Comparison of ENCODE assay signal across 20 cellular contexts in genomic region chr22:50361688-50362087, GRCh38. TPM values are rescaled to one million over a fixed set of nuclear protein-coding genes. Genes with fewer than 3 reads are reported as not detected.
DNase-seq lines count a peak whose midpoint lies in the region; ATAC-seq, FAIRE-seq and TF ChIP-seq lines count a peak whose summit lies in the region.
"Had no signal": no experiment of that assay in that cellular context is flagged by ENCODE, and none has a peak within 500 bp of the region (broad histone marks: within the 10 kb centered on the region; RNA-seq: fewer than 3 reads in every experiment).

No MANE protein-coding gene starts in this region.

- H3K36me3 Mint-ChIP-seq in activated CD4-positive, alpha-beta T cell treated with anti-CD3 and anti-CD28 coated beads, Interleukin-2, amount 10 ng/mL, durations not matched to agents 24 days and 14 days (ENCODE audit: low read depth), result peaks cover 35% of the 10 kb centered on the region
- peaks cover 24% of the 10 kb centered on the region for H3K36me3 Mint-ChIP-seq in T-helper 2 cell treated with Interferon-gamma antibody and Interleukin-4, amounts not matched to agents 5 μg/mL and 100 μg/mL, for 36 hours (ENCODE audit: low read depth)

- no TSS peak for BruUV-seq in GM12878 (replicated peaks; lab: Mats Ljungman, UMichigan)

- H3K27ac Mint-ChIP-seq in activated CD4-positive, alpha-beta T cell treated with anti-CD3 and anti-CD28 coated beads, Interleukin-2, amount 10 ng/mL, durations not matched to agents 24 days and 14 days, result peak overlapping the region; percentile 63
- H3K27ac Mint-ChIP-seq in T-helper 2 cell treated with Interferon-gamma antibody and Interleukin-4, amounts not matched to agents 5 μg/mL and 100 μg/mL, for 36 hours, result peak overlapping the region; percentile 70

- H4K20me1 ChIP-seq in GM12878 (ENCODE audit: control insufficient read depth, insufficient read depth), result no peaks in the 10 kb centered on the region; the same call in none of the 2 replicates

- no peak for TF ChIP-seq POLR2A in GM12878 (IDR thresholded peaks at IDR 0.05; ENCODE audit: low read depth, low read length)

- H3K4me3 ChIP-seq in GM12878, result no peak overlapping the region
- no peak overlapping the region for H3K4me3 ChIP-seq in small intestine (ENCODE audit: low read depth in 1 of 2, low read length in 2 of 2)
- H3K4me3 ChIP-seq: BLaER1 treated with 17β-estradiol and CSF1 and Interleukin-3, amounts not matched to agents 10 nM and 100 nM; gastroesophageal sphincter; transverse colon had no signal

- no peak overlapping the region for H3K4me3 Mint-ChIP-seq in activated CD4-positive, alpha-beta T cell treated with anti-CD3 and anti-CD28 coated beads, Interleukin-2, amount 10 ng/mL, durations not matched to agents 24 days and 14 days
- H3K4me3 Mint-ChIP-seq in T-helper 2 cell treated with Interferon-gamma antibody and Interleukin-4, amounts not matched to agents 5 μg/mL and 100 μg/mL, for 36 hours, result no peak overlapping the region

- no peak overlapping the region for H3K9ac ChIP-seq in GM12878 (ENCODE audit: control insufficient read depth, insufficient read depth, low read length)

- RAD21 ChIA-PET in GM12878 (lab: Charles Lee; ENCODE audit: unreplicated experiment), result no interaction called here

- no peak for TF ChIP-seq CTCF in GM12878 (IDR thresholded peaks at IDR 0.05 in 2 of 3, conservative IDR thresholded peaks at IDR 0.05 in 1 of 3; ENCODE audit: control insufficient read depth in 2 of 3, extremely low read depth in 1 of 3, insufficient read depth in 1 of 3, low read depth in 3 of 3, low read length in 3 of 3)

- in situ Hi-C loops in GM12878 (cut with MboI), result no loop called here

- intact Hi-C loops in activated CD4-positive, alpha-beta T cell treated with anti-CD3 and anti-CD28 coated beads, Interleukin-2, amount 10 ng/mL, durations not matched to agents 24 days and 14 days (cut with micrococcal nuclease), result no loop called here
- intact Hi-C loops in GM12878 (cut with micrococcal nuclease; ENCODE audit: unreplicated experiment), result no loop called here

- TF ChIP-seq EP300 in GM12878 (IDR thresholded peaks at IDR 0.05; ENCODE audit: borderline replicate concordance in 1 of 2, control insufficient read depth in 1 of 2, low read depth in 2 of 2, low read length in 2 of 2), result no peak

- SMC1A ChIA-PET in GM12878 (lab: Charles Lee; ENCODE audit: uncharacterized antibody, unreplicated experiment), result no interaction called here

- no peak for ATAC-seq in GM12878
- no peak for ATAC-seq in HG03139 (IDR thresholded peaks at IDR 0.05; ENCODE audit: unreplicated experiment)
- no peak for ATAC-seq in GM18511 (IDR thresholded peaks at IDR 0.05; ENCODE audit: unreplicated experiment)
- ATAC-seq: gastroesophageal sphincter, SK-N-SH treated with all-trans-retinoic acid at 6 μM for 48 hours had no signal

- H3K4me1 ChIP-seq in GM12878 (ENCODE audit: control insufficient read depth, insufficient read depth, low read length) (no peaks in the 10 kb centered on the region), small intestine (ENCODE audit: control insufficient read depth in 2 of 2, insufficient read depth in 1 of 2, low read depth in 1 of 2, low read length in 1 of 2) (peaks cover 0 to 1% of the 10 kb centered on the region in 2 donors)

- H3K36me3 ChIP-seq in GM12878 (ENCODE audit: control insufficient read depth in 2 of 2, insufficient read depth in 2 of 2, low read length in 1 of 2), result peaks cover 2 to 7% of the 10 kb centered on the region in 2 experiments; a peak in 3 of 4 replicates
- no peaks in the 10 kb centered on the region for H3K36me3 ChIP-seq in small intestine (ENCODE audit: control insufficient read depth in 2 of 2, insufficient read depth in 2 of 2, low read length in 2 of 2)

- H3K9me3 ChIP-seq in GM12878 (replicated peaks; ENCODE audit: control insufficient read depth, insufficient read depth, low read length), result no peaks in the 10 kb centered on the region
- no peaks in the 10 kb centered on the region for H3K9me3 ChIP-seq in small intestine (ENCODE audit: control insufficient read depth, low read depth)
- H3K9me3 ChIP-seq: BLaER1 treated with 17β-estradiol and CSF1 and Interleukin-3, amounts not matched to agents 10 nM and 100 nM; gastroesophageal sphincter; transverse colon had no signal

- CTCF ChIA-PET in GM12878 (lab: Yijun Ruan, JAX), result interaction anchor here (1.1 to 2.5 kb wide), 2 partner anchors 20 to 123 kb away, joined by 3 to 9 read pairs; no protein-coding TSS in a partner anchor

- no peaks in the 10 kb centered on the region for H3K27me3 Mint-ChIP-seq in activated CD4-positive, alpha-beta T cell treated with anti-CD3 and anti-CD28 coated beads, Interleukin-2, amount 10 ng/mL, durations not matched to agents 24 days and 14 days
- no peaks in the 10 kb centered on the region for H3K27me3 Mint-ChIP-seq in T-helper 2 cell treated with Interferon-gamma antibody and Interleukin-4, amounts not matched to agents 5 μg/mL and 100 μg/mL, for 36 hours (ENCODE audit: low read depth)

- no peak overlapping the region for H3K27ac ChIP-seq in GM12878 (ENCODE audit: control insufficient read depth, insufficient read depth)
- H3K27ac ChIP-seq in small intestine (ENCODE audit: low read depth in 1 of 2, low read length in 1 of 2), result peak overlapping the region; percentile 26 to 49
- H3K27ac ChIP-seq: BLaER1 treated with 17β-estradiol and CSF1 and Interleukin-3, amounts not matched to agents 10 nM and 100 nM; gastroesophageal sphincter had no signal

- WGBS in GM12878 (ENCODE audit: insufficient coverage, insufficient replicate concordance, low lambda C conversion rate, missing lambda C conversion rate), result 3% methylated on average over 5 of the region's 5 CpGs
- WGBS in small intestine, 3 donors, result 80 to 89% (median 81%) methylated on average over 5 of the region's 5 CpGs

- POLR2A ChIA-PET in GM12878 (lab: Charles Lee), result no interaction called here

- TF ChIP-seq RAD21 in GM12878 (IDR thresholded peaks at IDR 0.05; ENCODE audit: insufficient read depth, low read depth, low read length), result no peak

- peaks cover 31% of the 10 kb centered on the region for H3K4me1 Mint-ChIP-seq in activated CD4-positive, alpha-beta T cell treated with anti-CD3 and anti-CD28 coated beads, Interleukin-2, amount 10 ng/mL, durations not matched to agents 24 days and 14 days
- peaks cover 27% of the 10 kb centered on the region for H3K4me1 Mint-ChIP-seq in T-helper 2 cell treated with Interferon-gamma antibody and Interleukin-4, amounts not matched to agents 5 μg/mL and 100 μg/mL, for 36 hours (ENCODE audit: low read depth)

- H2AFZ ChIP-seq in GM12878 (ENCODE audit: control insufficient read depth, low read depth, low read length), result no peak overlapping the region

- FAIRE-seq in GM12878 (lab: Jason Lieb, UNC) (no peak), small intestine (lab: Jason Lieb, UNC) (no peak)
- FAIRE-seq: A204.1, RCC 7860 had no signal

- peaks cover 17% of the 10 kb centered on the region for H3K79me2 ChIP-seq in GM12878 (ENCODE audit: control insufficient read depth, insufficient read depth, low read length)

- H3K4me2 ChIP-seq in GM12878 (ENCODE audit: control insufficient read depth, insufficient read depth), result no peak overlapping the region

- H3K9me3 Mint-ChIP-seq in activated CD4-positive, alpha-beta T cell treated with anti-CD3 and anti-CD28 coated beads, Interleukin-2, amount 10 ng/mL, durations not matched to agents 24 days and 14 days, result no peaks in the 10 kb centered on the region
- H3K9me3 Mint-ChIP-seq in T-helper 2 cell treated with Interferon-gamma antibody and Interleukin-4, amounts not matched to agents 5 μg/mL and 100 μg/mL, for 36 hours, result no peaks in the 10 kb centered on the region

- DNase-seq in activated CD4-positive, alpha-beta T cell treated with anti-CD3 and anti-CD28 coated beads, Interleukin-2, amount 10 ng/mL, durations not matched to agents 24 days and 14 days, result no peak
- DNase-seq in activated CD4-positive, alpha-beta T cell treated with anti-CD3 and anti-CD28 coated beads, Interleukin-2, amount 50 U/mL, for 48 hours, result no peak
- DNase-seq in T-helper 2 cell treated with Interferon-gamma antibody and Interleukin-4, amounts not matched to agents 5 μg/mL and 100 μg/mL, for 36 hours (ENCODE audit: low spot score), result no peak
- DNase-seq in GM12878 (ENCODE audit: low read depth, low spot score), result no peak
- no peak for DNase-seq in small intestine
- DNase-seq in A172 (ENCODE audit: low spot score), result no peak
- DNase-seq: activated naive CD4-positive, alpha-beta T cell treated with anti-CD3 and anti-CD28 coated beads, Interleukin-2, amount 50 U/mL, for 16 hours; DMS153; midbrain; NCI-H187; NCI-H446; stimulated activated CD4-positive, alpha-beta T cell treated with anti-CD3 and anti-CD28 coated beads, Interleukin-12 subunit alpha, Interleukin-12 subunit beta, amount 100 ng/mL, for 4 hours; transverse colon had no signal

- H3K27me3 ChIP-seq in GM12878 (replicated peaks in 1 of 2; ENCODE audit: control insufficient read depth in 2 of 2, insufficient read depth in 2 of 2, low read length in 1 of 2), result no peaks in the 10 kb centered on the region
- no peaks in the 10 kb centered on the region for H3K27me3 ChIP-seq in small intestine (ENCODE audit: control insufficient read depth in 2 of 2, insufficient read depth in 2 of 2, low read length in 2 of 2)
- H3K27me3 ChIP-seq: BLaER1 treated with 17β-estradiol and CSF1 and Interleukin-3, amounts not matched to agents 10 nM and 100 nM; gastroesophageal sphincter; transverse colon had no signal

RNA-seq across cellular contexts. Expression of gene PPP6R2, which starts 18.6 kb away (rescaled TPM):
- 44.0 and 44.1 TPM in 2 replicates for total RNA-seq in activated CD4-positive, alpha-beta T cell treated with anti-CD3 and anti-CD28 coated beads, Interleukin-2, amount 10 ng/mL, durations not matched to agents 24 days and 14 days
- total RNA-seq in GM12878 (2013; cell fraction: nucleolus; rRNA removed), result 44.6 and 52.6 TPM in 2 replicates
- total RNA-seq in GM12878 (2014; rRNA removed), result 47.0 and 52.6 TPM in 2 replicates
- 22.0 and 24.2 TPM in 2 replicates for total RNA-seq in GM12878 (2014; rRNA removed; fragmentation: Illumina TruSeq; extraction: Trizol)
- total RNA-seq in GM12878 (2021), result 49.4 and 49.7 TPM in 2 replicates
- 11.0 TPM for polyA plus RNA-seq in GM12878 (2011; ENCODE audit: low read depth)
- polyA plus RNA-seq in GM12878 (2011; rRNA removed), result 13.4 and 22.9 TPM in 2 replicates
- 23.8 and 35.3 TPM in 2 replicates for polyA plus RNA-seq in GM12878 (2011; cell fraction: cytosol; rRNA removed)
- 130 and 174 TPM in 2 replicates for polyA plus RNA-seq in GM12878 (2011; cell fraction: nucleus; rRNA removed)
- 23.1 and 25.0 TPM in 2 replicates for polyA plus RNA-seq in GM12878 (2012)
- polyA plus RNA-seq in GM12878 (2014; fragmentation: Illumina TruSeq; extraction: Trizol), result 5.1 and 17.6 TPM in 2 replicates
- polyA plus RNA-seq in GM12878 (2014; fragmentation: Nextera tagmentation; extraction: Ambion mirVana), result 1 to 10 TPM in 1 of 2 experiments, under 1 TPM in 1; 0.29 to 1.6 TPM
- polyA plus RNA-seq in GM12878 (2014; rRNA removed), result 47.8 and 55.8 TPM in 2 replicates
- polyA plus RNA-seq in GM12878 (2016; fragmentation: Nextera tagmentation; extraction: Ambion mirVana), result 10 to 100 TPM; 26.5 to 26.8 TPM
- polyA minus RNA-seq in GM12878 (2011; rRNA and poly(A)+ RNA removed), result 22.2 and 35.9 TPM in 2 replicates
- 10.4 and 12.7 TPM in 2 replicates for polyA minus RNA-seq in GM12878 (2011; cell fraction: cytosol; rRNA and poly(A)+ RNA removed)
- 21.9 and 35.7 TPM in 2 replicates for polyA minus RNA-seq in GM12878 (2011; cell fraction: nucleus; rRNA and poly(A)+ RNA removed)
- 10 to 100 TPM; 28.6 to 41.2 (median 38.2) TPM for polyA plus RNA-seq in small intestine
- 28.0 and 36.6 TPM in 2 replicates for total RNA-seq in A172 (2014; rRNA removed; shearing (Covaris generic))

RNA-seq across cellular contexts. Expression of gene DENND6B, which starts 34.9 kb away (rescaled TPM):
- 1.4 and 2.2 TPM in 2 replicates for total RNA-seq in activated CD4-positive, alpha-beta T cell treated with anti-CD3 and anti-CD28 coated beads, Interleukin-2, amount 10 ng/mL, durations not matched to agents 24 days and 14 days
- 8.0 and 8.7 TPM in 2 replicates for total RNA-seq in GM12878 (2013; cell fraction: nucleolus; rRNA removed)
- 8.3 and 9.1 TPM in 2 replicates for total RNA-seq in GM12878 (2014; rRNA removed)
- total RNA-seq in GM12878 (2014; rRNA removed; fragmentation: Illumina TruSeq; extraction: Trizol), result 3.2 and 3.6 TPM in 2 replicates
- 11.2 TPM in 2 replicates for total RNA-seq in GM12878 (2021)
- polyA plus RNA-seq in GM12878 (2011; ENCODE audit: low read depth), result 4.0 TPM
- polyA plus RNA-seq in GM12878 (2011; rRNA removed), result 1.6 and 2.9 TPM in 2 replicates
- polyA plus RNA-seq in GM12878 (2011; cell fraction: cytosol; rRNA removed), result 5.7 and 6.5 TPM in 2 replicates
- 19.6 and 20.1 TPM in 2 replicates for polyA plus RNA-seq in GM12878 (2011; cell fraction: nucleus; rRNA removed)
- polyA plus RNA-seq in GM12878 (2012), result 15.7 and 17.4 TPM in 2 replicates
- polyA plus RNA-seq in GM12878 (2014; fragmentation: Illumina TruSeq; extraction: Trizol), result 0.73 and 3.1 TPM in 2 replicates
- 1 to 10 TPM in 1 of 2 experiments, under 1 TPM in 1; 0.72 to 2.3 TPM for polyA plus RNA-seq in GM12878 (2014; fragmentation: Nextera tagmentation; extraction: Ambion mirVana)
- polyA plus RNA-seq in GM12878 (2014; rRNA removed), result 11.3 and 13.0 TPM in 2 replicates
- 10 to 100 TPM in 1 of 2 experiments, 1 to 10 TPM in 1; 8.9 to 10.3 TPM for polyA plus RNA-seq in GM12878 (2016; fragmentation: Nextera tagmentation; extraction: Ambion mirVana)
- polyA minus RNA-seq in GM12878 (2011; rRNA and poly(A)+ RNA removed), result 1.8 and 5.0 TPM in 2 replicates
- 2.1 TPM in 2 replicates for polyA minus RNA-seq in GM12878 (2011; cell fraction: cytosol; rRNA and poly(A)+ RNA removed)
- polyA minus RNA-seq in GM12878 (2011; cell fraction: nucleus; rRNA and poly(A)+ RNA removed), result 4.0 and 5.3 TPM in 2 replicates
- 1 to 10 TPM; 1.9 to 2.7 (median 2.2) TPM for polyA plus RNA-seq in small intestine
- 1.2 and 2.9 TPM in 2 replicates for total RNA-seq in A172 (2014; rRNA removed; shearing (Covaris generic))

RNA-seq across cellular contexts. Expression of gene PLXNB2, which starts 54.2 kb away (rescaled TPM):
- total RNA-seq in activated CD4-positive, alpha-beta T cell treated with anti-CD3 and anti-CD28 coated beads, Interleukin-2, amount 10 ng/mL, durations not matched to agents 24 days and 14 days, result 9.0 and 9.5 TPM in 2 replicates
- total RNA-seq in GM12878 (2013; cell fraction: nucleolus; rRNA removed), result 180 and 204 TPM in 2 replicates
- total RNA-seq in GM12878 (2014; rRNA removed) (32.6 and 42.0 TPM in 2 replicates), GM12878 (2014; rRNA removed; fragmentation: Illumina TruSeq; extraction: Trizol) (19.8 and 21.8 TPM in 2 replicates), GM12878 (2021) (133 and 134 TPM in 2 replicates)
- 25.4 TPM for polyA plus RNA-seq in GM12878 (2011; ENCODE audit: low read depth)
- polyA plus RNA-seq in GM12878 (2011; rRNA removed) (19.9 and 41.8 TPM in 2 replicates), GM12878 (2014; fragmentation: Illumina TruSeq; extraction: Trizol) (6.3 and 23.5 TPM in 2 replicates), GM12878 (2014; fragmentation: Nextera tagmentation; extraction: Ambion mirVana) (1 to 10 TPM in 1 of 2 experiments, under 1 TPM in 1; 0.68 to 4.5 TPM), GM12878 (2014; rRNA removed) (65.4 and 84.9 TPM in 2 replicates), GM12878 (2016; fragmentation: Nextera tagmentation; extraction: Ambion mirVana) (10 to 100 TPM; 69.3 to 80.0 TPM), small intestine (100 to 1,000 TPM in 2 of 3 donors, 10 to 100 TPM in 1; 80.2 to 179 (median 110) TPM)
- polyA plus RNA-seq in GM12878 (2011; cell fraction: cytosol; rRNA removed), result 57.3 and 73.0 TPM in 2 replicates
- 319 and 335 TPM in 2 replicates for polyA plus RNA-seq in GM12878 (2011; cell fraction: nucleus; rRNA removed)
- 53.9 and 72.5 TPM in 2 replicates for polyA plus RNA-seq in GM12878 (2012)
- 52.2 and 84.0 TPM in 2 replicates for polyA minus RNA-seq in GM12878 (2011; rRNA and poly(A)+ RNA removed)
- 54.8 and 57.2 TPM in 2 replicates for polyA minus RNA-seq in GM12878 (2011; cell fraction: cytosol; rRNA and poly(A)+ RNA removed)
- 57.8 and 74.9 TPM in 2 replicates for polyA minus RNA-seq in GM12878 (2011; cell fraction: nucleus; rRNA and poly(A)+ RNA removed)
- 64.9 and 65.0 TPM in 2 replicates for total RNA-seq in A172 (2014; rRNA removed; shearing (Covaris generic))
